ENCODE assay signal across 10 cellular contexts in the genomic region with DNA sequence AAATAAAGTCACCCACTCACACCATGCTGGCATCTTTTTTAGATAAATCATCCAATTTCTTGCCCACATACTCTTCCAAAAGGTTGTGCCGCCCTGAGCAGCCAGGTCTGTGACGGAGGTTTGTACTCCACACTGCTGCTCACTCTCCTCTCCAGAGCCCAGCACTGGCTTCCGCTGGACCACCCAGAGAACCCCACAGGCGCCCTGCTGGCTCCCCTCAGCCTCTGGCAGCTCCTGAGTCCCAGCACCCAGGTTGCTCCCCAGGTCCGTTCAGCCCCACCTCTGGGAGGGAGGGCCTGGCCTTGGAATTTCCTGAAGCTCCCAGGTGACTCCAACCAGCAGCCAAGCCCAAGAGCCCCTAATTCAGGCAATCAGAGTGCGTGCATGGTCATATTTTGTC.
"Had no signal": no experiment of that assay in that cellular context is flagged by ENCODE, and none has a peak within 500 bp of the region (broad histone marks: within the 10 kb centered on the region; RNA-seq: fewer than 3 reads in every experiment).

No MANE protein-coding gene starts in this region.

- H3K4me3 ChIP-seq: GM23248, HAP-1 had no signal

- H3K9me3 ChIP-seq: HAP-1 had no signal

- H3K36me3 ChIP-seq: HAP-1 had no signal

- H3K27ac ChIP-seq: GM23248, HL-60 had no signal

- H3K4me3 Mint-ChIP-seq: HFFc6, IgD-negative memory B cell had no signal

- H3K36me3 Mint-ChIP-seq: IgD-negative memory B cell had no signal

- H3K4me1 ChIP-seq: HAP-1 had no signal

- ATAC-seq: HCT116, HepG2 had no signal

- H3K9me3 Mint-ChIP-seq: HFFc6 had no signal

- DNase-seq: GM23248, GOT3, H7, HFFc6, KBM-7 had no signal

- H3K27ac Mint-ChIP-seq: HFFc6, IgD-negative memory B cell had no signal
